In genomic region chr22:25111579-25112517, GRCh38 we compare ENCODE assay signal across 1 cellular context.
TF ChIP-seq lines count a peak whose summit lies in the region.

No MANE protein-coding gene starts in this region.

TF ChIP-seq in IMR-90, 13 proteins besides CTCF, POLR2A, EP300 and RAD21 (continued from another document):
- no peak for TF ChIP-seq MXI1 (IDR thresholded peaks at IDR 0.05; ENCODE audit: borderline replicate concordance, low read depth, low read length)
- no peak for TF ChIP-seq RFX5 (IDR thresholded peaks at IDR 0.05; ENCODE audit: low read depth, low read length)
- TF ChIP-seq SMC3 (IDR thresholded peaks at IDR 0.05; ENCODE audit: low read depth, low read length): no peak
- no peak for TF ChIP-seq MAFK (IDR thresholded peaks at IDR 0.05; ENCODE audit: low read depth, low read length)
